ENCODE assay signal across 8 cellular contexts in the genomic region with DNA sequence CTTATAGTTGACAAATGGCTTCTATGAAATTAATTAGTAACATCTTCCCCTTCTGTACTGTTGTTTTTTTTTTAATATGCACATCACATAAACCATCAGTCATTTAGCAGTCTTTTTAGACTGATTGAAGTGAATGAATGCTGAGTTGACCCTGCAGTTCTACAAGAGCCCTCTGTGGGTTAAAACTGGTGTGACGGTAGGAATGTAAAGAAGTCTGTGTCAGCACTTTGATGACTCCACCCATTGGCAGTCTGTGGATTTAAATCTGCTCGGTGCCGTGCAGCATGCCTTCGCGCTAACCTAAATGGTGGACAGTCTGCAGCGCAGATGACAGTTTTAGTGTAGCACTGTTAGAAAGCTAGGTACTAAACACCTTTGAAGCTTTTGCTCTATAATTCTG. TPM values are rescaled to one million over a fixed set of nuclear protein-coding genes. Genes with fewer than 3 reads are reported as not detected.
DNase-seq lines count a peak whose midpoint lies in the region; ATAC-seq and TF ChIP-seq lines count a peak whose summit lies in the region.

No MANE protein-coding gene starts in this region.

- POLR2A ChIA-PET in PC-3 (lab: Charles Lee; ENCODE audit: unreplicated experiment): no interaction called here

- in situ Hi-C loops in Caki2 (cut with HindIII; ENCODE audit: low pct_unique_long_range_greater_than_20kb, low sequenced_read_pairs): no loop called here

- DNase-seq in 8988T: peak; percentile 54
- peak; percentile 35 for DNase-seq in Caki2 (ENCODE audit: low read depth)
- DNase-seq in PC-3: peak; percentile 70
- DNase-seq in fibroblast of gingiva (ENCODE audit: low read depth): peak; percentile 23
- DNase-seq in NCI-H2107 treated with DMSO at 0.1 percent for 48 hours (lab: John Stamatoyannopoulos, UW; ENCODE audit: unreplicated experiment): no peak
- DNase-seq in NCI-H1105 (lab: John Stamatoyannopoulos, UW): no peak

- H2AFZ ChIP-seq in PC-3 (ENCODE audit: low read length): no peak overlapping the region

- H3K9me3 ChIP-seq in PC-3 (ENCODE audit: low read length): no peaks in the 10 kb centered on the region

- peak overlapping the region; percentile 91 for H3K4me2 ChIP-seq in PC-3 (ENCODE audit: low read length)

- H3K9ac ChIP-seq in PC-3 (ENCODE audit: low read length): no peak overlapping the region

- peak; percentile 38 for TF ChIP-seq CTCF in PC-3 (conservative IDR thresholded peaks at IDR 0.05; ENCODE audit: low read depth, low read length)

- intact Hi-C loops in PC-3 (cut with micrococcal nuclease): loop anchor here (10.0 kb wide), 1 partner anchor 49 kb away; no protein-coding TSS in a partner anchor

- peaks cover 57% of the 10 kb centered on the region for H4K20me1 ChIP-seq in PC-3 (ENCODE audit: low read length)

- H3K79me2 ChIP-seq in PC-3 (ENCODE audit: low read length): peaks cover 100% of the 10 kb centered on the region

- H3K9me2 ChIP-seq in PC-3 (replicated peaks; ENCODE audit: low read length): no peaks in the 10 kb centered on the region

- H3K4me3 ChIP-seq in PC-3 (ENCODE audit: low read length): peak overlapping the region; percentile 91

- peaks cover 31% of the 10 kb centered on the region for H3K4me1 ChIP-seq in PC-3 (ENCODE audit: insufficient read depth, low read length)

- ATAC-seq in PC-3 (peak; percentile 12), GM21367 (IDR thresholded peaks at IDR 0.05; ENCODE audit: unreplicated experiment) (no peak), HG03097 (IDR thresholded peaks at IDR 0.05; ENCODE audit: low FRiP score, unreplicated experiment) (no peak)

- CTCF ChIA-PET in PC-3 (lab: Charles Lee): no interaction called here

- peaks cover 6% of the 10 kb centered on the region for H3F3A ChIP-seq in PC-3 (ENCODE audit: low read length, unreplicated experiment)

- H3K36me3 ChIP-seq in PC-3 (ENCODE audit: low read depth, low read length): peaks cover 6% of the 10 kb centered on the region

- 0 out of 2 replicates have a peak overlapping the region, but pooled peaks have one; percentile 93 for H3K27ac ChIP-seq in PC-3 (ENCODE audit: low read length)

- H3K27me3 ChIP-seq in PC-3 (ENCODE audit: low read length): no peaks in the 10 kb centered on the region

- no TSS peak for BruUV-seq in PC-3 (replicated peaks; lab: Mats Ljungman, UMichigan)

RNA-seq across cellular contexts. Expression of gene GTF3C4, which starts 3.1 kb away (rescaled TPM):
- total RNA-seq in Caki2 (2014; rRNA removed; shearing (Covaris generic); ENCODE audit: low replicate concordance): 8.2 and 13.5 TPM in 2 replicates
- total RNA-seq in PC-3 (2014; rRNA removed): 9.8 and 11.9 TPM in 2 replicates

RNA-seq across cellular contexts. Expression of gene DDX31, which starts 3.6 kb away (rescaled TPM):
- 3.9 and 14.2 TPM in 2 replicates for total RNA-seq in Caki2 (2014; rRNA removed; shearing (Covaris generic); ENCODE audit: low replicate concordance)
- total RNA-seq in PC-3 (2014; rRNA removed): 14.2 and 14.6 TPM in 2 replicates

Comparison
In these comparisons a context has a peak if more than half of its experiments do, and no peak if none do; other contexts are left out.
1. DNase-seq: peak in 8988T (single experiment), Caki2 (single experiment), PC-3 (single experiment) and fibroblast of gingiva (single experiment); none in NCI-H2107 treated with DMSO at 0.1 percent for 48 hours (single experiment) and NCI-H1105 (single experiment).